1 cellular context compared by ENCODE assay signal in the genomic region with DNA sequence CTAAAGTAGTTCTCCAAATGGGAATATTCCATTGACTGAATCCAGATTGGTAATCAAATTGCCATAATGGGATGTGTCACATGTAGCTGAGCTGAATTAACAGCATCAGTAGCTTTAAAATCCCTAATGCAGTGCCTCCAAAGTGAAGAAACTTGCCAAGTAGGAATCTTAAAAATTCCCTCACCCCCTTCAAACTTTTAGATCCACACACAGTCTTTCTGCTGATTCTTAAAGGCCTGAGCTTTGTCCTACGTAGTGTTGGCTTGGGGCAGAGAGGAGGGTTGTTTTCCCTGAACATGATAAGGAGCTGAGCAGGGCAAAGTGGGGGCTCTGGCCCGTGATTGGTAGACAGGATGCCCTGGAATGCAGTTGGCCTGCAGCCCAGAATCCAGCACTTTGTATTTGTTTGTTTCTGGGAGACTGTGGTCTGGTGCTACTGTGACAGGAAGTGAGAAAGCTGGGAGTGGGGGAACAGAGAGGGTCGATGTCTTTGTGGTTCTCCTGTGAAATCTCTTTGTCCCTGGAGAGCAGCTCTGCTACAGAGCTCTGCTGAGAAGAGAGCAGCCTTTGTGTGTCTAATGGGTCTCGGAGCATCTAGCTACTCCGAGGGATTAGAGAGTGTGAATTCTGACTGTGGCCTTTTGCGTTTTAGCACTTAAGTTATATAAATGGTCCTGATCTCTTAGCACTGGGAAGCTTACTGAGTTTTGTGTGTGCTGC.
TF ChIP-seq lines count a peak whose summit lies in the region.

No MANE protein-coding gene starts in this region.

TF ChIP-seq in K562, 482 proteins besides CTCF, POLR2A, EP300 and RAD21 (continues in another document):
- TF ChIP-seq PCBP1 (IDR thresholded peaks at IDR 0.05; ENCODE audit: low read depth, low read length, poor library complexity, severe bottlenecking) (no peak), XRCC5 (IDR thresholded peaks at IDR 0.05; ENCODE audit: low read depth, low read length) (no peak), ATF1 (CRISPR knock-in tag; IDR thresholded peaks at IDR 0.05) (no peak), ATF1 (tag; IDR thresholded peaks at IDR 0.05) (no peak), SMC3 (conservative IDR thresholded peaks at IDR 0.05; ENCODE audit: insufficient read depth, low read depth, low read length) (no peak), NCOA4 (IDR thresholded peaks at IDR 0.05; ENCODE audit: partially characterized antibody) (no peak), ZBTB17 (CRISPR knock-in tag; IDR thresholded peaks at IDR 0.05) (no peak), ZNF146 (CRISPR knock-in tag; IDR thresholded peaks at IDR 0.05; ENCODE audit: unreplicated experiment) (no peak), BMI1 (IDR thresholded peaks at IDR 0.05; ENCODE audit: low read length) (no peak), ZNF12 (CRISPR knock-in tag; IDR thresholded peaks at IDR 0.05) (no peak), ZNF507 (tag; conservative IDR thresholded peaks at IDR 0.05) (no peak), FOS (IDR thresholded peaks at IDR 0.05; ENCODE audit: extremely low read depth, insufficient read length) (no peak), RFX7 (CRISPR knock-in tag; IDR thresholded peaks at IDR 0.05) (no peak), ARID2 (IDR thresholded peaks at IDR 0.05) (no peak), KLF13 (tag; IDR thresholded peaks at IDR 0.05; ENCODE audit: borderline replicate concordance, low read depth) (no peak), RCOR1 (IDR thresholded peaks at IDR 0.05; ENCODE audit: borderline replicate concordance in 1 of 2, low read depth in 2 of 2, low read length in 2 of 2) (peak in 1 of 2 experiments; percentile 62; a peak in 1 of 4 replicates), TEAD2 (tag; IDR thresholded peaks at IDR 0.05) (peak; percentile 75), MTF1 (CRISPR knock-in tag; IDR thresholded peaks at IDR 0.05; ENCODE audit: borderline replicate concordance) (no peak), CREM (IDR thresholded peaks at IDR 0.05; ENCODE audit: low read depth) (no peak), TRIM28 (IDR thresholded peaks at IDR 0.05) (no peak), ZNF695 (CRISPR knock-in tag; IDR thresholded peaks at IDR 0.05) (no peak), KLF6 (CRISPR knock-in tag; IDR thresholded peaks at IDR 0.05; ENCODE audit: borderline replicate concordance) (no peak), ZBTB34 (CRISPR knock-in tag; IDR thresholded peaks at IDR 0.05) (no peak), HMG20A (CRISPR knock-in tag; conservative IDR thresholded peaks at IDR 0.05) (no peak), HNRNPLL (IDR thresholded peaks at IDR 0.05; ENCODE audit: low read depth, low read length, poor library complexity, severe bottlenecking) (peak; percentile 5), ZNF609 (CRISPR knock-in tag; IDR thresholded peaks at IDR 0.05; ENCODE audit: borderline replicate concordance) (no peak), FOXJ2 (tag; IDR thresholded peaks at IDR 0.05) (peak; percentile 78; the same call in 1 of the 2 replicates), ZNF561 (CRISPR knock-in tag; conservative IDR thresholded peaks at IDR 0.05) (no peak), RAD51 (IDR thresholded peaks at IDR 0.05; ENCODE audit: borderline replicate concordance, low read depth) (no peak), ZBTB11 (CRISPR knock-in tag; IDR thresholded peaks at IDR 0.05) (no peak), E2F3 (CRISPR knock-in tag; IDR thresholded peaks at IDR 0.05) (no peak), ZNF24 (IDR thresholded peaks at IDR 0.05) (no peak), POLR2AphosphoS5 (IDR thresholded peaks at IDR 0.05; ENCODE audit: control insufficient read depth, insufficient read depth, low read depth, low read length) (no peak), ZHX1 (conservative IDR thresholded peaks at IDR 0.05; ENCODE audit: low read length) (no peak), NFIX (CRISPR knock-in tag; IDR thresholded peaks at IDR 0.05; ENCODE audit: low read depth) (no peak), NR2C2 (CRISPR knock-in tag; IDR thresholded peaks at IDR 0.05) (no peak), NR2C2 (tag; IDR thresholded peaks at IDR 0.05) (peak; percentile 34; the same call in 1 of the 2 replicates), TAL1 (IDR thresholded peaks at IDR 0.05) (no peak), PKNOX1 (IDR thresholded peaks at IDR 0.05) (no peak), SMARCC2 (IDR thresholded peaks at IDR 0.05; ENCODE audit: low read depth) (no peak), TOE1 (IDR thresholded peaks at IDR 0.05; ENCODE audit: borderline replicate concordance) (no peak), TOE1 (CRISPR knock-in tag; IDR thresholded peaks at IDR 0.05; ENCODE audit: borderline replicate concordance, low read depth) (no peak), NFIC (IDR thresholded peaks at IDR 0.05) (peak; percentile 86), MTA1 (IDR thresholded peaks at IDR 0.05; ENCODE audit: borderline replicate concordance) (no peak), MEF2D (tag; conservative IDR thresholded peaks at IDR 0.05; ENCODE audit: low read depth) (no peak), IRF1 (CRISPR knock-in tag; IDR thresholded peaks at IDR 0.05; ENCODE audit: borderline replicate concordance) (no peak)
- TF ChIP-seq, protein P1, sequence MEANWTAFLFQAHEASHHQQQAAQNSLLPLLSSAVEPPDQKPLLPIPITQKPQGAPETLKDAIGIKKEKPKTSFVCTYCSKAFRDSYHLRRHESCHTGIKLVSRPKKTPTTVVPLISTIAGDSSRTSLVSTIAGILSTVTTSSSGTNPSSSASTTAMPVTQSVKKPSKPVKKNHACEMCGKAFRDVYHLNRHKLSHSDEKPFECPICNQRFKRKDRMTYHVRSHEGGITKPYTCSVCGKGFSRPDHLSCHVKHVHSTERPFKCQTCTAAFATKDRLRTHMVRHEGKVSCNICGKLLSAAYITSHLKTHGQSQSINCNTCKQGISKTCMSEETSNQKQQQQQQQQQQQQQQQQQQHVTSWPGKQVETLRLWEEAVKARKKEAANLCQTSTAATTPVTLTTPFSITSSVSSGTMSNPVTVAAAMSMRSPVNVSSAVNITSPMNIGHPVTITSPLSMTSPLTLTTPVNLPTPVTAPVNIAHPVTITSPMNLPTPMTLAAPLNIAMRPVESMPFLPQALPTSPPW (CRISPR knock-in tag; IDR thresholded peaks at IDR 0.05): peak; percentile 41; the same call in 1 of the 2 replicates
- TF ChIP-seq, protein P2, sequence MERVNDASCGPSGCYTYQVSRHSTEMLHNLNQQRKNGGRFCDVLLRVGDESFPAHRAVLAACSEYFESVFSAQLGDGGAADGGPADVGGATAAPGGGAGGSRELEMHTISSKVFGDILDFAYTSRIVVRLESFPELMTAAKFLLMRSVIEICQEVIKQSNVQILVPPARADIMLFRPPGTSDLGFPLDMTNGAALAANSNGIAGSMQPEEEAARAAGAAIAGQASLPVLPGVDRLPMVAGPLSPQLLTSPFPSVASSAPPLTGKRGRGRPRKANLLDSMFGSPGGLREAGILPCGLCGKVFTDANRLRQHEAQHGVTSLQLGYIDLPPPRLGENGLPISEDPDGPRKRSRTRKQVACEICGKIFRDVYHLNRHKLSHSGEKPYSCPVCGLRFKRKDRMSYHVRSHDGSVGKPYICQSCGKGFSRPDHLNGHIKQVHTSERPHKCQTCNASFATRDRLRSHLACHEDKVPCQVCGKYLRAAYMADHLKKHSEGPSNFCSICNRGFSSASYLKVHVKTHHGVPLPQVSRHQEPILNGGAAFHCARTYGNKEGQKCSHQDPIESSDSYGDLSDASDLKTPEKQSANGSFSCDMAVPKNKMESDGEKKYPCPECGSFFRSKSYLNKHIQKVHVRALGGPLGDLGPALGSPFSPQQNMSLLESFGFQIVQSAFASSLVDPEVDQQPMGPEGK (CRISPR knock-in tag; IDR thresholded peaks at IDR 0.05; ENCODE audit: borderline replicate concordance): no peak
